Comparison of ENCODE assay signal across 8 cellular contexts in genomic region chr1:32335951-32336867, GRCh38. TPM values are rescaled to one million over a fixed set of nuclear protein-coding genes. Genes with fewer than 3 reads are reported as not detected.
DNase-seq lines count a peak whose midpoint lies in the region; ATAC-seq lines count a peak whose summit lies in the region.

MARCKSL1 (minus strand) TSS chr1:32336233; CDS start chr1:32336033, 200 bp downstream.

- peak; percentile 37 for ATAC-seq in HG03354 (IDR thresholded peaks at IDR 0.05; ENCODE audit: poor library complexity, severe bottlenecking, unreplicated experiment)
- ATAC-seq in effector memory CD8-positive, alpha-beta T cell (replicated peaks), result peak; percentile 49

- peaks cover 27 to 37% of the 10 kb centered on the region in 2 donors for H3K4me1 Mint-ChIP-seq in effector memory CD8-positive, alpha-beta T cell (ENCODE audit: low read depth in 2 of 2)

- H3K36me3 Mint-ChIP-seq in effector memory CD8-positive, alpha-beta T cell (ENCODE audit: insufficient read depth), result peaks cover 31% of the 10 kb centered on the region

- DNase-seq in NK-92 (lab: John Stamatoyannopoulos, UW; ENCODE audit: unreplicated experiment) (peak; percentile 13), NCI-H748 treated with DMSO at 0.1 percent for 48 hours (lab: John Stamatoyannopoulos, UW) (peak; percentile 23), mesenteric fat pad (ENCODE audit: low spot score) (peak; percentile 94)
- DNase-seq in NK-92 treated with Interleukin-12 subunit alpha and Interleukin-12 subunit beta, amount 100 ng/mL, for 24 hours (lab: John Stamatoyannopoulos, UW), result no peak
- peak; percentile 71 to 72 for DNase-seq in activated CD8-positive, alpha-beta memory T cell treated with anti-CD3 and anti-CD28 coated beads for 4 hours (ENCODE audit: low read depth in 2 of 2)
- DNase-seq in effector memory CD8-positive, alpha-beta T cell, result peak; percentile 80 to 87 (median 81)
- peak; percentile 71 for DNase-seq in stimulated activated CD8-positive, alpha-beta memory T cell treated with anti-CD3 and anti-CD28 coated beads, Interleukin-15, amount 100 ng/mL, for 1 hour (ENCODE audit: low read depth)

- peak within 1 kb of the TSS; percentile 79 to 81 for H3K4me3 Mint-ChIP-seq in effector memory CD8-positive, alpha-beta T cell

- H3K27ac Mint-ChIP-seq in effector memory CD8-positive, alpha-beta T cell, result peak within 1 kb of the TSS in 1 of 2 donors; percentile 41

- H3K9me3 Mint-ChIP-seq in effector memory CD8-positive, alpha-beta T cell, result no peaks in the 10 kb centered on the region

- H3K27me3 Mint-ChIP-seq in effector memory CD8-positive, alpha-beta T cell, result no peaks in the 10 kb centered on the region

RNA-seq across cellular contexts. Expression of gene MARCKSL1, which starts in this region (rescaled TPM):
- 51.8 TPM for total RNA-seq in mesenteric fat pad
